ENCODE assay signal across 18 cellular contexts in genomic region chr1:7315946-7316345, GRCh38.
"Had no signal": no experiment of that assay in that cellular context is flagged by ENCODE, and none has a peak within 500 bp of the region (broad histone marks: within the 10 kb centered on the region; RNA-seq: fewer than 3 reads in every experiment).

No MANE protein-coding gene starts in this region.

- H3K4me1 Mint-ChIP-seq: IgD-negative memory B cell had no signal

- DNase-seq: Kasumi-1, MM.1S, NCI-H1092 treated with DMSO at 0.1 percent for 48 hours, NCI-H1436 treated with DMSO at 0.1 percent for 48 hours, NCI-H1694, NCI-H187 treated with DMSO at 0.1 percent for 48 hours, NCI-H2029 treated with DMSO at 0.1 percent for 48 hours, NCI-H2171 treated with DMSO at 0.1 percent for 48 hours, NCI-H446 treated with DMSO at 0.1 percent for 48 hours, NCI-H510A treated with DMSO at 0.1 percent for 48 hours, NCI-H526, SHP77, SK-N-SH had no signal

- H3K36me3 Mint-ChIP-seq: IgD-negative memory B cell had no signal

- H3K4me2 ChIP-seq: KMS-11, SK-N-SH had no signal

- H3K4me3 ChIP-seq: K562 had no signal

- H3K9ac ChIP-seq: KMS-11, SK-N-SH had no signal

- H3K27ac ChIP-seq: HL-60, KMS-11, RWPE1 had no signal

- H3K9me3 ChIP-seq: SK-N-SH had no signal
